ENCODE assay signal across 8 cellular contexts in genomic region chr16:3003582-3004270, GRCh38.
DNase-seq lines count a peak whose midpoint lies in the region; TF ChIP-seq lines count a peak whose summit lies in the region.

No MANE protein-coding gene starts in this region.

- no peaks in the 10 kb centered on the region for H3K9me2 ChIP-seq in MM.1S (replicated peaks; ENCODE audit: insufficient read depth, low read length)

- peaks cover 54% of the 10 kb centered on the region for H3K27me3 ChIP-seq in MM.1S (replicated peaks; ENCODE audit: insufficient read depth, low read length)

- H3K4me2 ChIP-seq in MM.1S (ENCODE audit: low read depth, low read length) = peak overlapping the region; percentile 66; the same call in 1 of the 2 replicates

- H3K36me3 ChIP-seq in HEK293 (ENCODE audit: control insufficient read depth in 2 of 2, insufficient read depth in 1 of 2, low read length in 2 of 2) (no peaks in the 10 kb centered on the region), MM.1S (replicated peaks; ENCODE audit: insufficient read depth, low read length) (no peaks in the 10 kb centered on the region)

- TF ChIP-seq CTCF in HEK293 (tag by site-specific recombination; IDR thresholded peaks at IDR 0.05) (peak; percentile 96), MM.1S (IDR thresholded peaks at IDR 0.05; ENCODE audit: low read length) (peak; percentile 48), RWPE1 (conservative IDR thresholded peaks at IDR 0.05; ENCODE audit: low read depth) (peak; percentile 86), fibroblast of pulmonary artery (IDR thresholded peaks at IDR 0.05; ENCODE audit: low read length, missing control alignments) (peak; percentile 21)

- H3K27ac ChIP-seq in HEK293 (ENCODE audit: extremely low read depth, low read depth, low read length) (no peak overlapping the region), MM.1S (ENCODE audit: low read length) (no peak overlapping the region), RWPE1 (no peak overlapping the region)

- no peaks in the 10 kb centered on the region for H3K4me1 ChIP-seq in HEK293 (ENCODE audit: control insufficient read depth, insufficient read depth, low read length)
- H3K4me1 ChIP-seq in MM.1S (ENCODE audit: low read length) = peaks cover 11% of the 10 kb centered on the region

- H3K4me3 ChIP-seq in HEK293 (ENCODE audit: low read depth, low read length) (peak overlapping the region; percentile 19), MM.1S (ENCODE audit: low read length) (no peak overlapping the region), fibroblast of pulmonary artery (replicated peaks; ENCODE audit: low read depth, low read length) (no peak overlapping the region)

- H4K20me1 ChIP-seq in MM.1S (ENCODE audit: insufficient read depth, low read length) = no peaks in the 10 kb centered on the region

- POLR2A ChIA-PET in HEK293 (lab: Yijun Ruan, JAX) = interaction anchor here (0.5 to 12.4 kb wide), 9 partner anchors 20 to 1071 kb away, joined by 3 to 247 read pairs (median 3); partner anchors contain the start of genes CLDN6, HCFC1R1, PAQR4 and THOC6
- POLR2A ChIA-PET in RWPE1 (lab: Yijun Ruan, JAX; ENCODE audit: low non-redundant PET) = interaction anchor here (2.1 to 3.1 kb wide), 2 partner anchors 18 to 24 kb away, joined by 6 to 48 read pairs; partner anchors contain the start of genes HCFC1R1, THOC6 and TNFRSF12A

- CTCF ChIA-PET in HEK293 (lab: Yijun Ruan, JAX) (interaction anchor here (0.7 to 9.6 kb wide), 12 partner anchors 10 to 947 kb away, joined by 3 to 149 read pairs (median 5); partner anchors contain the start of gene TNFRSF12A), RWPE1 (lab: Yijun Ruan, JAX) (interaction anchor here (0.6 to 3.9 kb wide), 8 partner anchors 10 to 199 kb away, joined by 3 to 19 read pairs (median 6); partner anchors contain the start of gene TNFRSF12A)

- no peak overlapping the region for H3K9ac ChIP-seq in MM.1S (ENCODE audit: low read length)

- H3F3A ChIP-seq in MM.1S (ENCODE audit: insufficient read depth, low read length) = peaks cover 3% of the 10 kb centered on the region; the same call in 1 of the 2 replicates

- DNase-seq in GM03348 (ENCODE audit: low spot score) = peak; percentile 99
- peak; percentile 99 for DNase-seq in MM.1S
- peak; percentile 99 for DNase-seq in RWPE1 (ENCODE audit: low spot score)
- peak; percentile 90 to 94 for DNase-seq in activated T-helper 1 cell treated with anti-CD3 and anti-CD28 coated beads, Interleukin-2, amount 50 U/mL, for 16 hours (ENCODE audit: low read depth in 1 of 2, low spot score in 1 of 2)
- peak; percentile 99 for DNase-seq in fibroblast of pulmonary artery (ENCODE audit: low read depth)
- DNase-seq in non-pigmented ciliary epithelial cell (ENCODE audit: low read depth) = peak; percentile 87
- peak; percentile 99 for DNase-seq in superior temporal gyrus (ENCODE audit: extremely low spot score)

- no peak overlapping the region for H2AFZ ChIP-seq in MM.1S (ENCODE audit: low read length)

- H3K9me3 ChIP-seq in HEK293 (ENCODE audit: control insufficient read depth, insufficient read depth, low read depth, low read length) (no peaks in the 10 kb centered on the region), MM.1S (replicated peaks; ENCODE audit: insufficient read depth, low read length) (no peaks in the 10 kb centered on the region)

- H3K79me2 ChIP-seq in MM.1S (ENCODE audit: low read length) = no peaks in the 10 kb centered on the region

TF ChIP-seq in HEK293, 187 proteins besides CTCF, POLR2A, EP300 and RAD21 (continues in another document):
- no peak; the same call in 1 of the 2 replicates for TF ChIP-seq KLF10 (tag by site-specific recombination; IDR thresholded peaks at IDR 0.05)
- TF ChIP-seq ZNF548 (tag by site-specific recombination; IDR thresholded peaks at IDR 0.05) = no peak
- peak; percentile 64; the same call in 1 of the 2 replicates for TF ChIP-seq GLIS2 (tag by site-specific recombination; IDR thresholded peaks at IDR 0.05)
- no peak for TF ChIP-seq ZNF132 (tag by site-specific recombination; IDR thresholded peaks at IDR 0.05; ENCODE audit: borderline replicate concordance)
- TF ChIP-seq ZNF174 (tag by site-specific recombination; IDR thresholded peaks at IDR 0.05) = no peak
- TF ChIP-seq ZNF777 (tag by site-specific recombination; IDR thresholded peaks at IDR 0.05; ENCODE audit: borderline replicate concordance) = no peak
- TF ChIP-seq ZFP41 (tag by site-specific recombination; IDR thresholded peaks at IDR 0.05; ENCODE audit: borderline replicate concordance) = no peak
- TF ChIP-seq ZNF843 (tag by site-specific recombination; IDR thresholded peaks at IDR 0.05) = no peak
- TF ChIP-seq, protein P1, sequence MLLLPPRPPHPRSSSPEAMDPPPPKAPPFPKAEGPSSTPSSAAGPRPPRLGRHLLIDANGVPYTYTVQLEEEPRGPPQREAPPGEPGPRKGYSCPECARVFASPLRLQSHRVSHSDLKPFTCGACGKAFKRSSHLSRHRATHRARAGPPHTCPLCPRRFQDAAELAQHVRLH (tag by site-specific recombination; IDR thresholded peaks at IDR 0.05) = peak; percentile 97
- TF ChIP-seq ZNF239 (tag by site-specific recombination; IDR thresholded peaks at IDR 0.05) = no peak
- no peak for TF ChIP-seq KLF9 (tag by site-specific recombination; IDR thresholded peaks at IDR 0.05; ENCODE audit: low read depth)
- peak; percentile 71 for TF ChIP-seq ZNF654 (tag by site-specific recombination; IDR thresholded peaks at IDR 0.05; ENCODE audit: low read depth)
- TF ChIP-seq PATZ1 (tag by site-specific recombination; IDR thresholded peaks at IDR 0.05) = peak; percentile 50; the same call in 1 of the 2 replicates
- TF ChIP-seq ZBTB8A (tag by site-specific recombination; IDR thresholded peaks at IDR 0.05) = peak; percentile 61
- peak; percentile 91 for TF ChIP-seq ZNF558 (tag by site-specific recombination; IDR thresholded peaks at IDR 0.05)
- no peak for TF ChIP-seq MEIS1 (CRISPR knock-in tag; IDR thresholded peaks at IDR 0.05; ENCODE audit: borderline replicate concordance)
- no peak for TF ChIP-seq ZNF600 (tag by site-specific recombination; IDR thresholded peaks at IDR 0.05)
- TF ChIP-seq ZNF112 (tag by site-specific recombination; IDR thresholded peaks at IDR 0.05) = no peak
- no peak for TF ChIP-seq ZNF544 (tag by site-specific recombination; IDR thresholded peaks at IDR 0.05)
- no peak for TF ChIP-seq ZNF214 (tag by site-specific recombination; IDR thresholded peaks at IDR 0.05; ENCODE audit: borderline replicate concordance)
- TF ChIP-seq, protein P2, sequence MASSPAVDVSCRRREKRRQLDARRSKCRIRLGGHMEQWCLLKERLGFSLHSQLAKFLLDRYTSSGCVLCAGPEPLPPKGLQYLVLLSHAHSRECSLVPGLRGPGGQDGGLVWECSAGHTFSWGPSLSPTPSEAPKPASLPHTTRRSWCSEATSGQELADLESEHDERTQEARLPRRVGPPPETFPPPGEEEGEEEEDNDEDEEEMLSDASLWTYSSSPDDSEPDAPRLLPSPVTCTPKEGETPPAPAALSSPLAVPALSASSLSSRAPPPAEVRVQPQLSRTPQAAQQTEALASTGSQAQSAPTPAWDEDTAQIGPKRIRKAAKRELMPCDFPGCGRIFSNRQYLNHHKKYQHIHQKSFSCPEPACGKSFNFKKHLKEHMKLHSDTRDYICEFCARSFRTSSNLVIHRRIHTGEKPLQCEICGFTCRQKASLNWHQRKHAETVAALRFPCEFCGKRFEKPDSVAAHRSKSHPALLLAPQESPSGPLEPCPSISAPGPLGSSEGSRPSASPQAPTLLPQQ (tag by site-specific recombination; IDR thresholded peaks at IDR 0.05) = peak; percentile 95
- TF ChIP-seq ZNF394 (tag by site-specific recombination; IDR thresholded peaks at IDR 0.05; ENCODE audit: borderline replicate concordance) = peak; percentile 96
- TF ChIP-seq, protein P3, sequence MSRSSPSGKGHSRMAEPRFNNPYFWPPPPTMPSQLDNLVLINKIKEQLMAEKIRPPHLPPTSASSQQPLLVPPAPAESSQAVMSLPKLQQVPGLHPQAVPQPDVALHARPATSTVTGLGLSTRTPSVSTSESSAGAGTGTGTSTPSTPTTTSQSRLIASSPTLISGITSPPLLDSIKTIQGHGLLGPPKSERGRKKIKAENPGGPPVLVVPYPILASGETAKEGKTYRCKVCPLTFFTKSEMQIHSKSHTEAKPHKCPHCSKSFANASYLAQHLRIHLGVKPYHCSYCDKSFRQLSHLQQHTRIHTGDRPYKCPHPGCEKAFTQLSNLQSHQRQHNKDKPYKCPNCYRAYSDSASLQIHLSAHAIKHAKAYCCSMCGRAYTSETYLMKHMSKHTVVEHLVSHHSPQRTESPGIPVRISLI (tag by site-specific recombination; IDR thresholded peaks at IDR 0.05) = peak; percentile 78
- no peak for TF ChIP-seq ZNF366 (tag by site-specific recombination; conservative IDR thresholded peaks at IDR 0.05)
- TF ChIP-seq ZFP37 (tag by site-specific recombination; IDR thresholded peaks at IDR 0.05) = no peak
- no peak for TF ChIP-seq YY2 (tag by site-specific recombination; IDR thresholded peaks at IDR 0.05)

Comparison
In these comparisons a context has a peak if more than half of its experiments do, and no peak if none do; other contexts are left out.
1. CTCF ChIP-seq: peak in every context shown above with its lines; median percentile 96 in HEK293; 86 in RWPE1; 48 in MM.1S; 21 in fibroblast of pulmonary artery.